In the genomic region with DNA sequence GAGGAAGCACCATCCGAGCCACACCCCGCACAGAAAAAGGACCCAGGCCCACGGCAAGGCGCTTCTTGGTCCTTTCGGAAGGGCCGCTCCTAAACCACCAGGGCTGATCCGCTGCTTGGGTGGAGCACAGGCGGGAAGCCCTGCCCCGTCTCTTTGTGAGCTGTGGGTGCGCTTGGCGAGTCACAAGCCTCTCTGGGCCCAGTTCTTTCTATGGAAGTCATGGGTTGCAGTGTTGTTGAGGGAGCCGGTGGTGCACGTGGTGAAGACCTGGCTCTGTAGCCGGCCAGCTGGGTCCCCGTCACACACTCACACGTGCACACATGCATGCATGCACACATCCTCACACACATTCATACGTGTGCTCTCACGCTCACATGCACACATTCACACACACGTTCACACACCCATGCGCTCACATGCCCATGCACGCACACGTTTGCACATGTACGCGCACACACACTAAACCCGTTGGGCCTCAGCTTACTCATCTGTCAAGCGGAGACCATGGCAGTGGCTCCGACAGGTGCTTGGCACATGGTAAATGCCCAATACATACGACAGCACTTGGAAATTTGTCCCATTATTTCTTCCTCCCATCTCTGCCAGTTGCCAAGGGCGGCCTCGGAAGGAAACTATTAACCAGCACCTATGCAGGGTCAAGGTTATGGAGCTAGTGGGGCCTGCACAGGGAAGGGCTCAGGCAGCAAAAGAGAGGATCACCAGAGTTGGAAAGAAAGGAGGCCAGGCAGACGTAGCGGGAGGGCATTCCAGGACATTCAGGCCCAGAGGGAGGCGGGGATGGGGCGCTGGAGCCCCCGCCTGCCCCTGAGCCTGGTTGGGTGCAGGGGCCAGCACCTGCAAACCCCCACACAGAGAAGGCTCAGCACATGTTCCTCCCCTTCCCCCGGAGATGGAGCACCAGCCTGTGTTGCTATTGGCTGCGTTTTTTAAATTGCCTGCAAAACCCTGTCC, we compare ENCODE assay signal across 1 cellular context.
TF ChIP-seq lines count a peak whose summit lies in the region.

No MANE protein-coding gene starts in this region.

TF ChIP-seq in GM23338, 12 proteins besides CTCF, POLR2A, EP300 and RAD21 (continued from another document):
- TF ChIP-seq CREB1 (CRISPR knock-in tag; IDR thresholded peaks at IDR 0.05; ENCODE audit: low read depth) (no peak), ZNF331 (CRISPR knock-in tag; IDR thresholded peaks at IDR 0.05; ENCODE audit: low read depth) (no peak), JUNB (IDR thresholded peaks at IDR 0.05; ENCODE audit: unreplicated experiment) (no peak), ETS1 (IDR thresholded peaks at IDR 0.05) (no peak), EZH2phosphoT487 (IDR thresholded peaks at IDR 0.05; ENCODE audit: unreplicated experiment) (no peak), REST (IDR thresholded peaks at IDR 0.05; ENCODE audit: unreplicated experiment) (no peak)
